Comparison of ENCODE assay signal across 25 cellular contexts in genomic region chr2:238997137-238997390, GRCh38.
DNase-seq lines count a peak whose midpoint lies in the region; ATAC-seq and TF ChIP-seq lines count a peak whose summit lies in the region.
"Had no signal": no experiment of that assay in that cellular context is flagged by ENCODE, and none has a peak within 500 bp of the region (broad histone marks: within the 10 kb centered on the region; RNA-seq: fewer than 3 reads in every experiment).

No MANE protein-coding gene starts in this region.

- TF ChIP-seq POLR2A in gastroesophageal sphincter (IDR thresholded peaks at IDR 0.05) = no peak

- WGBS in endodermal cell (ENCODE audit: insufficient coverage in 1 of 2, insufficient read length in 1 of 2), 2 experiments = 90 to 93% methylated on average over 7 to 10 of the region's 10 CpGs
- 34 to 36% methylated on average over 10 of the region's 10 CpGs for WGBS in aorta, 2 donors
- 100% methylated on average over 1 to 3 of the region's 10 CpGs for WGBS in gastroesophageal sphincter (ENCODE audit: low coverage in 1 of 2), 2 donors

- H3K27ac Mint-ChIP-seq in activated CD8-positive, alpha-beta memory T cell treated with anti-CD3 and anti-CD28 coated beads, Interleukin-2, amount 10 ng/mL, durations not matched to agents 7 days and 5 days = no peak overlapping the region
- H3K27ac Mint-ChIP-seq in endodermal cell (no peak overlapping the region), nephron (peak overlapping the region in 2 of 3 experiments; percentile 88 to 95), osteocyte (ENCODE audit: unreplicated experiment) (no peak overlapping the region)
- H3K27ac Mint-ChIP-seq: CD14-positive monocyte; CD4-positive, alpha-beta T cell; CD8-positive, alpha-beta memory T cell; H9 had no signal

- H3K4me3 ChIP-seq in endodermal cell (ENCODE audit: low read length) = no peak overlapping the region
- no peak overlapping the region for H3K4me3 ChIP-seq in aorta (ENCODE audit: low read length in 2 of 2)
- no peak overlapping the region for H3K4me3 ChIP-seq in gastroesophageal sphincter
- H3K4me3 ChIP-seq: A549; BLaER1 treated with 17β-estradiol and CSF1 and Interleukin-3, amounts not matched to agents 10 nM and 100 nM; GM12878 had no signal

- no peaks in the 10 kb centered on the region for H3K4me1 Mint-ChIP-seq in activated CD8-positive, alpha-beta memory T cell treated with anti-CD3 and anti-CD28 coated beads, Interleukin-2, amount 10 ng/mL, durations not matched to agents 7 days and 5 days
- H3K4me1 Mint-ChIP-seq in endodermal cell = no peaks in the 10 kb centered on the region
- peaks cover 38% of the 10 kb centered on the region for H3K4me1 Mint-ChIP-seq in nephron
- H3K4me1 Mint-ChIP-seq in osteocyte (ENCODE audit: unreplicated experiment) = no peaks in the 10 kb centered on the region
- H3K4me1 Mint-ChIP-seq: CD14-positive monocyte; CD8-positive, alpha-beta memory T cell; H9 had no signal

- H3K4me1 ChIP-seq in endodermal cell (ENCODE audit: control insufficient read depth, insufficient read depth, low read length) (no peaks in the 10 kb centered on the region), aorta (ENCODE audit: control insufficient read depth in 1 of 2, insufficient read depth in 2 of 2, low read length in 2 of 2) (no peaks in the 10 kb centered on the region), gastroesophageal sphincter (peaks cover 0 to 6% (median 0%) of the 10 kb centered on the region in 3 donors)
- H3K4me1 ChIP-seq: A549; BE2C; BLaER1 treated with 17β-estradiol and CSF1 and Interleukin-3, amounts not matched to agents 10 nM and 100 nM had no signal

- H3K9me3 ChIP-seq in endodermal cell (ENCODE audit: control insufficient read depth, low read length) (peaks cover 5% of the 10 kb centered on the region), aorta (ENCODE audit: control insufficient read depth, low read length) (no peaks in the 10 kb centered on the region), gastroesophageal sphincter (peaks cover 0 to 38% (median 0%) of the 10 kb centered on the region in 3 donors)
- H3K9me3 ChIP-seq: BE2C had no signal

- DNase-seq in activated CD8-positive, alpha-beta memory T cell treated with anti-CD3 and anti-CD28 coated beads for 24 hours = peak; percentile 7
- DNase-seq in activated CD8-positive, alpha-beta memory T cell treated with anti-CD3 and anti-CD28 coated beads, Interleukin-2, amount 10 ng/mL, durations not matched to agents 7 days and 5 days = no peak
- DNase-seq in endodermal cell (peak; percentile 21), osteocyte (ENCODE audit: extremely low spot score, unreplicated experiment) (peak; percentile 76), T-helper 1 cell (no peak), aorta (no peak)
- DNase-seq: 8988T; ACHN; AML-193; BE2C; CD8-positive, alpha-beta memory T cell; DMS 273 treated with DMSO at 0.1 percent for 48 hours; DMS79; EL; GDM1; GOT3; H9 had no signal

- H3K36me3 ChIP-seq in endodermal cell (ENCODE audit: control insufficient read depth, insufficient read depth, low read length) = no peaks in the 10 kb centered on the region
- H3K36me3 ChIP-seq in aorta (ENCODE audit: control insufficient read depth in 1 of 2, insufficient read depth in 2 of 2, low read length in 1 of 2) = no peaks in the 10 kb centered on the region
- H3K36me3 ChIP-seq in gastroesophageal sphincter = no peaks in the 10 kb centered on the region
- H3K36me3 ChIP-seq: BE2C; BLaER1 treated with 17β-estradiol and CSF1 and Interleukin-3, amounts not matched to agents 10 nM and 100 nM had no signal

- no peak for ATAC-seq in activated CD8-positive, alpha-beta memory T cell treated with anti-CD3 and anti-CD28 coated beads, Interleukin-2, amount 10 ng/mL, durations not matched to agents 7 days and 5 days
- ATAC-seq in aorta (ENCODE audit: low FRiP score) (no peak), gastroesophageal sphincter (no peak)
- ATAC-seq: A549, GM12878, HCT116 had no signal

- H3K27ac ChIP-seq in endodermal cell (ENCODE audit: low read depth, low read length) (no peak overlapping the region), aorta (ENCODE audit: low read depth in 1 of 2, low read length in 2 of 2) (no peak overlapping the region), gastroesophageal sphincter (no peak overlapping the region)
- H3K27ac ChIP-seq: A549; BLaER1 treated with 17β-estradiol and CSF1 and Interleukin-3, amounts not matched to agents 10 nM and 100 nM had no signal

- peaks cover 3% of the 10 kb centered on the region for H3K9me3 Mint-ChIP-seq in activated CD8-positive, alpha-beta memory T cell treated with anti-CD3 and anti-CD28 coated beads, Interleukin-2, amount 10 ng/mL, durations not matched to agents 7 days and 5 days (ENCODE audit: low read depth)
- peaks cover 26% of the 10 kb centered on the region for H3K9me3 Mint-ChIP-seq in endodermal cell
- H3K9me3 Mint-ChIP-seq in nephron = peaks cover 23% of the 10 kb centered on the region
- H3K9me3 Mint-ChIP-seq in osteocyte (ENCODE audit: unreplicated experiment) = peaks cover 19% of the 10 kb centered on the region

- TF ChIP-seq EP300 in gastroesophageal sphincter (IDR thresholded peaks at IDR 0.05) = no peak

- H3K9ac ChIP-seq in endodermal cell (ENCODE audit: extremely low read depth, low read length, poor library complexity, severe bottlenecking) = no peak overlapping the region
- H3K9ac ChIP-seq: BLaER1 treated with 17β-estradiol and CSF1 and Interleukin-3, amounts not matched to agents 10 nM and 100 nM had no signal

- no peak for TF ChIP-seq CTCF in endodermal cell (conservative IDR thresholded peaks at IDR 0.05)
- TF ChIP-seq CTCF in nephron (IDR thresholded peaks at IDR 0.05; ENCODE audit: unreplicated experiment in 3 of 3) = no peak
- no peak for TF ChIP-seq CTCF in osteocyte (IDR thresholded peaks at IDR 0.05)
- TF ChIP-seq CTCF in gastroesophageal sphincter (IDR thresholded peaks at IDR 0.05) = no peak

- CTCF ChIA-PET in activated CD8-positive, alpha-beta memory T cell treated with anti-CD3 and anti-CD28 coated beads, Interleukin-2, amount 10 ng/mL, durations not matched to agents 7 days and 5 days (lab: Charles Lee) = no interaction called here

- H3K27me3 Mint-ChIP-seq in activated CD8-positive, alpha-beta memory T cell treated with anti-CD3 and anti-CD28 coated beads, Interleukin-2, amount 10 ng/mL, durations not matched to agents 7 days and 5 days = peaks cover 15% of the 10 kb centered on the region
- peaks cover 5% of the 10 kb centered on the region for H3K27me3 Mint-ChIP-seq in endodermal cell (ENCODE audit: insufficient read depth)
- peaks cover 24% of the 10 kb centered on the region for H3K27me3 Mint-ChIP-seq in nephron (ENCODE audit: low read depth)
- peaks cover 6% of the 10 kb centered on the region for H3K27me3 Mint-ChIP-seq in osteocyte (ENCODE audit: unreplicated experiment)

- intact Hi-C loops in aorta (cut with DNase I) = no loop called here

- H3K27me3 ChIP-seq in endodermal cell (ENCODE audit: control insufficient read depth, insufficient read depth, low read length, poor library complexity, severe bottlenecking) (no peaks in the 10 kb centered on the region), aorta (ENCODE audit: control insufficient read depth in 1 of 2, insufficient read depth in 2 of 2, low read length in 1 of 2) (no peaks in the 10 kb centered on the region), gastroesophageal sphincter (peaks cover 11% of the 10 kb centered on the region)
- H3K27me3 ChIP-seq: BE2C; BLaER1 treated with 17β-estradiol and CSF1 and Interleukin-3, amounts not matched to agents 10 nM and 100 nM had no signal

- no peak overlapping the region for H3K4me3 Mint-ChIP-seq in activated CD8-positive, alpha-beta memory T cell treated with anti-CD3 and anti-CD28 coated beads, Interleukin-2, amount 10 ng/mL, durations not matched to agents 7 days and 5 days
- H3K4me3 Mint-ChIP-seq in endodermal cell (no peak overlapping the region), nephron (peak overlapping the region in 1 of 3 experiments; percentile 50), osteocyte (ENCODE audit: unreplicated experiment) (no peak overlapping the region)
- H3K4me3 Mint-ChIP-seq: CD14-positive monocyte; CD4-positive, alpha-beta T cell; CD8-positive, alpha-beta memory T cell; H9 had no signal

- H3K36me3 Mint-ChIP-seq in activated CD8-positive, alpha-beta memory T cell treated with anti-CD3 and anti-CD28 coated beads, Interleukin-2, amount 10 ng/mL, durations not matched to agents 7 days and 5 days = no peaks in the 10 kb centered on the region
- no peaks in the 10 kb centered on the region for H3K36me3 Mint-ChIP-seq in endodermal cell (ENCODE audit: low read depth)
- H3K36me3 Mint-ChIP-seq in nephron (ENCODE audit: low read depth) = peaks cover 10% of the 10 kb centered on the region
- no peaks in the 10 kb centered on the region for H3K36me3 Mint-ChIP-seq in osteocyte (ENCODE audit: unreplicated experiment)
- H3K36me3 Mint-ChIP-seq: CD14-positive monocyte; CD8-positive, alpha-beta memory T cell had no signal

Comparison
In these comparisons a context has a peak if more than half of its experiments do, and no peak if none do; other contexts are left out.
1. DNase-seq: peak in activated CD8-positive, alpha-beta memory T cell treated with anti-CD3 and anti-CD28 coated beads for 24 hours (single experiment), endodermal cell (single experiment) and osteocyte (single experiment); none in activated CD8-positive, alpha-beta memory T cell treated with anti-CD3 and anti-CD28 coated beads, Interleukin-2, amount 10 ng/mL, durations not matched to agents 7 days and 5 days (single experiment), T-helper 1 cell (0 of 5) and aorta (0 of 2).
2. H3K27ac Mint-ChIP-seq: peak in nephron (2 of 3); none in activated CD8-positive, alpha-beta memory T cell treated with anti-CD3 and anti-CD28 coated beads, Interleukin-2, amount 10 ng/mL, durations not matched to agents 7 days and 5 days (single experiment), endodermal cell (single experiment) and osteocyte (single experiment).